In the genomic region with DNA sequence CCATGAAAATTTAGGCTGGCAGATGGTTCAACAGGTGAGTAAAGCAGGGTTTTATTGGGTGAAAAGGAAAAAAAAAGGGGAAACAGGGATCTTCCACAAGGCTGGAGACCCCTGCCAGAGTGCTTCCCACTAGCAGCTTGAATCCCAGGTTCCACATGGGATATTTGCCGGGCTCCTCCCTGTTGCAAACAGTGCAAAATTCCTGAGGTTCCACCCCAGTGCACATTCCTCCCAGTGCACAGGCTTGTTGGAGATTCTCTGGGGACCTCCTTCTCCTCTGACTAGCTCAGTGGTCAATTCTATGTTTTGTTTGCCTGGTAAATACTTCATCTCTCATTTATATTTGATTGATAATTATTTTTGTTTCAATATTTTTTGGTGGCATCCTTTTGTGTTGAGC, we compare ENCODE assay signal across 1 cellular context.
TF ChIP-seq lines count a peak whose summit lies in the region.

No MANE protein-coding gene starts in this region.

TF ChIP-seq in HepG2, 621 proteins besides CTCF, POLR2A, EP300 and RAD21 (continues in another document):
- TF ChIP-seq, protein P1, sequence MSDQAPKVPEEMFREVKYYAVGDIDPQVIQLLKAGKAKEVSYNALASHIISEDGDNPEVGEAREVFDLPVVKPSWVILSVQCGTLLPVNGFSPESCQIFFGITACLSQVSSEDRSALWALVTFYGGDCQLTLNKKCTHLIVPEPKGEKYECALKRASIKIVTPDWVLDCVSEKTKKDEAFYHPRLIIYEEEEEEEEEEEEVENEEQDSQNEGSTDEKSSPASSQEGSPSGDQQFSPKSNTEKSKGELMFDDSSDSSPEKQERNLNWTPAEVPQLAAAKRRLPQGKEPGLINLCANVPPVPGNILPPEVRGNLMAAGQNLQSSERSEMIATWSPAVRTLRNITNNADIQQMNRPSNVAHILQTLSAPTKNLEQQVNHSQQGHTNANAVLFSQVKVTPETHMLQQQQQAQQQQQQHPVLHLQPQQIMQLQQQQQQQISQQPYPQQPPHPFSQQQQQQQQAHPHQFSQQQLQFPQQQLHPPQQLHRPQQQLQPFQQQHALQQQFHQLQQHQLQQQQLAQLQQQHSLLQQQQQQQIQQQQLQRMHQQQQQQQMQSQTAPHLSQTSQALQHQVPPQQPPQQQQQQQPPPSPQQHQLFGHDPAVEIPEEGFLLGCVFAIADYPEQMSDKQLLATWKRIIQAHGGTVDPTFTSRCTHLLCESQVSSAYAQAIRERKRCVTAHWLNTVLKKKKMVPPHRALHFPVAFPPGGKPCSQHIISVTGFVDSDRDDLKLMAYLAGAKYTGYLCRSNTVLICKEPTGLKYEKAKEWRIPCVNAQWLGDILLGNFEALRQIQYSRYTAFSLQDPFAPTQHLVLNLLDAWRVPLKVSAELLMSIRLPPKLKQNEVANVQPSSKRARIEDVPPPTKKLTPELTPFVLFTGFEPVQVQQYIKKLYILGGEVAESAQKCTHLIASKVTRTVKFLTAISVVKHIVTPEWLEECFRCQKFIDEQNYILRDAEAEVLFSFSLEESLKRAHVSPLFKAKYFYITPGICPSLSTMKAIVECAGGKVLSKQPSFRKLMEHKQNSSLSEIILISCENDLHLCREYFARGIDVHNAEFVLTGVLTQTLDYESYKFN (CRISPR knock-in tag; conservative IDR thresholded peaks at IDR 0.05): 0 out of 2 replicates have a peak, but pooled peaks have one; percentile 16
- no peak for TF ChIP-seq ZNF589 (CRISPR knock-in tag; conservative IDR thresholded peaks at IDR 0.05)
- TF ChIP-seq ZNF569 (CRISPR knock-in tag; IDR thresholded peaks at IDR 0.05; ENCODE audit: borderline replicate concordance): no peak
- TF ChIP-seq FOXA3 (CRISPR knock-in tag; IDR thresholded peaks at IDR 0.05): peak; percentile 35; the same call in 1 of the 2 replicates
- no peak for TF ChIP-seq SRY (CRISPR knock-in tag; IDR thresholded peaks at IDR 0.05)
- TF ChIP-seq TEAD3 (CRISPR knock-in tag; optimal IDR thresholded peaks at IDR 0.05; ENCODE audit: borderline replicate concordance): peak; percentile 91
- TF ChIP-seq SALL1 (CRISPR knock-in tag; IDR thresholded peaks at IDR 0.05): peak; percentile 53; the same call in 1 of the 2 replicates
- TF ChIP-seq XRCC5 (optimal IDR thresholded peaks at IDR 0.05; ENCODE audit: low read length): no peak
- peak; percentile 39; the same call in 1 of the 2 replicates for TF ChIP-seq BCL6 (CRISPR knock-in tag; IDR thresholded peaks at IDR 0.05)
- no peak for TF ChIP-seq ZNF142 (CRISPR knock-in tag; IDR thresholded peaks at IDR 0.05)
- TF ChIP-seq LCORL (IDR thresholded peaks at IDR 0.05): no peak
- TF ChIP-seq LCORL (CRISPR knock-in tag; IDR thresholded peaks at IDR 0.05): no peak
- TF ChIP-seq ZKSCAN5 (CRISPR knock-in tag; IDR thresholded peaks at IDR 0.05): no peak
- no peak for TF ChIP-seq MIER2 (CRISPR knock-in tag; IDR thresholded peaks at IDR 0.05)
- no peak for TF ChIP-seq ZBTB7A (CRISPR knock-in tag; IDR thresholded peaks at IDR 0.05)
- TF ChIP-seq ERF (CRISPR knock-in tag; IDR thresholded peaks at IDR 0.05): no peak
- 0 out of 2 replicates have a peak, but pooled peaks have one; percentile 24 for TF ChIP-seq ZNF644 (CRISPR knock-in tag; IDR thresholded peaks at IDR 0.05; ENCODE audit: low read depth)
- TF ChIP-seq ZNF331 (CRISPR knock-in tag; IDR thresholded peaks at IDR 0.05): peak; percentile 56; the same call in 1 of the 2 replicates
- TF ChIP-seq ZNF275 (CRISPR knock-in tag; IDR thresholded peaks at IDR 0.05; ENCODE audit: borderline replicate concordance): no peak
- TF ChIP-seq PLRG1 (conservative IDR thresholded peaks at IDR 0.05): no peak
- no peak for TF ChIP-seq ATF7 (IDR thresholded peaks at IDR 0.05)
- TF ChIP-seq ATF7 (CRISPR knock-in tag; IDR thresholded peaks at IDR 0.05): no peak
- TF ChIP-seq ZFX (CRISPR knock-in tag; IDR thresholded peaks at IDR 0.05; ENCODE audit: low read depth): no peak
- 0 out of 2 replicates have a peak, but pooled peaks have one; percentile 44 for TF ChIP-seq ZBTB7B (CRISPR knock-in tag; IDR thresholded peaks at IDR 0.05)
- TF ChIP-seq ZNF609 (CRISPR knock-in tag; IDR thresholded peaks at IDR 0.05; ENCODE audit: borderline replicate concordance): no peak
- TF ChIP-seq, protein P2, sequence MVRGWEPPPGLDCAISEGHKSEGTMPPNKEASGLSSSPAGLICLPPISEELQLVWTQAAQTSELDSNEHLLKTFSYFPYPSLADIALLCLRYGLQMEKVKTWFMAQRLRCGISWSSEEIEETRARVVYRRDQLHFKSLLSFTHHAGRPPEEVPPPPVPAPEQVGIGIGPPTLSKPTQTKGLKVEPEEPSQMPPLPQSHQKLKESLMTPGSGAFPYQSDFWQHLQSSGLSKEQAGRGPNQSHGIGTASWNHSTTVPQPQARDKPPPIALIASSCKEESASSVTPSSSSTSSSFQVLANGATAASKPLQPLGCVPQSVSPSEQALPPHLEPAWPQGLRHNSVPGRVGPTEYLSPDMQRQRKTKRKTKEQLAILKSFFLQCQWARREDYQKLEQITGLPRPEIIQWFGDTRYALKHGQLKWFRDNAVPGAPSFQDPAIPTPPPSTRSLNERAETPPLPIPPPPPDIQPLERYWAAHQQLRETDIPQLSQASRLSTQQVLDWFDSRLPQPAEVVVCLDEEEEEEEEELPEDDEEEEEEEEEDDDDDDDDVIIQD (CRISPR knock-in tag; IDR thresholded peaks at IDR 0.05; ENCODE audit: low read depth): peak; percentile 49; the same call in 1 of the 2 replicates
- TF ChIP-seq ZNF782 (CRISPR knock-in tag; IDR thresholded peaks at IDR 0.05; ENCODE audit: borderline replicate concordance): no peak
- TF ChIP-seq ZNF224 (CRISPR knock-in tag; IDR thresholded peaks at IDR 0.05): no peak
- TF ChIP-seq NFIC (IDR thresholded peaks at IDR 0.05; ENCODE audit: low read length): peak; percentile 24; the same call in 1 of the 2 replicates
- TF ChIP-seq, protein P3, sequence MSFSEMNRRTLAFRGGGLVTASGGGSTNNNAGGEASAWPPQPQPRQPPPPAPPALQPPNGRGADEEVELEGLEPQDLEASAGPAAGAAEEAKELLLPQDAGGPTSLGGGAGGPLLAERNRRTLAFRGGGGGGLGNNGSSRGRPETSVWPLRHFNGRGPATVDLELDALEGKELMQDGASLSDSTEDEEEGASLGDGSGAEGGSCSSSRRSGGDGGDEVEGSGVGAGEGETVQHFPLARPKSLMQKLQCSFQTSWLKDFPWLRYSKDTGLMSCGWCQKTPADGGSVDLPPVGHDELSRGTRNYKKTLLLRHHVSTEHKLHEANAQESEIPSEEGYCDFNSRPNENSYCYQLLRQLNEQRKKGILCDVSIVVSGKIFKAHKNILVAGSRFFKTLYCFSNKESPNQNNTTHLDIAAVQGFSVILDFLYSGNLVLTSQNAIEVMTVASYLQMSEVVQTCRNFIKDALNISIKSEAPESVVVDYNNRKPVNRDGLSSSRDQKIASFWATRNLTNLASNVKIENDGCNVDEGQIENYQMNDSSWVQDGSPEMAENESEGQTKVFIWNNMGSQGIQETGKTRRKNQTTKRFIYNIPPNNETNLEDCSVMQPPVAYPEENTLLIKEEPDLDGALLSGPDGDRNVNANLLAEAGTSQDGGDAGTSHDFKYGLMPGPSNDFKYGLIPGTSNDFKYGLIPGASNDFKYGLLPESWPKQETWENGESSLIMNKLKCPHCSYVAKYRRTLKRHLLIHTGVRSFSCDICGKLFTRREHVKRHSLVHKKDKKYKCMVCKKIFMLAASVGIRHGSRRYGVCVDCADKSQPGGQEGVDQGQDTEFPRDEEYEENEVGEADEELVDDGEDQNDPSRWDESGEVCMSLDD (CRISPR knock-in tag; IDR thresholded peaks at IDR 0.05; ENCODE audit: borderline replicate concordance): 0 out of 2 replicates have a peak, but pooled peaks have one; percentile 40
- no peak for TF ChIP-seq ZNF710 (CRISPR knock-in tag; IDR thresholded peaks at IDR 0.05; ENCODE audit: borderline replicate concordance)
- TF ChIP-seq SOX5 (CRISPR knock-in tag; IDR thresholded peaks at IDR 0.05; ENCODE audit: borderline replicate concordance): peak; percentile 45; the same call in 1 of the 2 replicates
- TF ChIP-seq ZNF720 (CRISPR knock-in tag; IDR thresholded peaks at IDR 0.05): no peak
